8 cellular contexts compared by ENCODE assay signal in genomic region chr17:56779898-56780777, GRCh38. TPM values are rescaled to one million over a fixed set of nuclear protein-coding genes. Genes with fewer than 3 reads are reported as not detected.
DNase-seq lines count a peak whose midpoint lies in the region; ATAC-seq and TF ChIP-seq lines count a peak whose summit lies in the region.

No MANE protein-coding gene starts in this region.

- H3K9me3 Mint-ChIP-seq in stimulated activated naive CD8-positive, alpha-beta T cell treated with anti-CD3 and anti-CD28 coated beads, Interleukin-15, Interleukin-2, amounts not matched to agents 100 ng/mL and 50 ng/mL, for 24 hours: no peaks in the 10 kb centered on the region

- ATAC-seq in GM21723 (IDR thresholded peaks at IDR 0.05; ENCODE audit: unreplicated experiment): peak; percentile 96
- peak; percentile 98 for ATAC-seq in Panc1

- intact Hi-C loops in Panc1 (cut with micrococcal nuclease; ENCODE audit: unreplicated experiment): loop anchor here (5.0 to 10.0 kb wide), 3 partner anchors 63 to 188 kb away; partner anchors contain the start of gene NOG

- H3K4me2 ChIP-seq in DOHH2 (ENCODE audit: low read length): peak overlapping the region; percentile 64
- H3K4me2 ChIP-seq in neural cell (ENCODE audit: low read length): peak overlapping the region; percentile 88

- DNase-seq in Panc1 (ENCODE audit: low read depth, low spot score): no peak
- peak; percentile 83 for DNase-seq in activated T-helper 1 cell treated with Interleukin-2 at 50 U/mL for 16 hours (ENCODE audit: low read depth)
- peak; percentile 44 for DNase-seq in fibroblast of mammary gland (ENCODE audit: low read depth)

- TF ChIP-seq EP300 in Ishikawa (IDR thresholded peaks at IDR 0.05; ENCODE audit: borderline replicate concordance) (no peak; the same call in 1 of the 2 replicates), neural cell (conservative IDR thresholded peaks at IDR 0.05; ENCODE audit: poor library complexity, severe bottlenecking) (peak; percentile 34)

- TF ChIP-seq CTCF in DOHH2 (IDR thresholded peaks at IDR 0.05; ENCODE audit: low read depth, low read length, poor library complexity, severe bottlenecking): peak; percentile 93
- TF ChIP-seq CTCF in Panc1 (IDR thresholded peaks at IDR 0.05): peak; percentile 100
- peak; percentile 54 for TF ChIP-seq CTCF in fibroblast of mammary gland (conservative IDR thresholded peaks at IDR 0.05; ENCODE audit: control insufficient read depth, insufficient read depth, low read depth, low read length)
- peak; percentile 97 for TF ChIP-seq CTCF in neural cell (IDR thresholded peaks at IDR 0.05; ENCODE audit: poor library complexity, severe bottlenecking)

- peaks cover 39% of the 10 kb centered on the region for H3K27me3 ChIP-seq in DOHH2 (ENCODE audit: control insufficient read depth, low read length)
- no peaks in the 10 kb centered on the region for H3K27me3 ChIP-seq in Panc1 (ENCODE audit: control insufficient read depth, insufficient read depth, low read length)
- peaks cover 3% of the 10 kb centered on the region for H3K27me3 ChIP-seq in neural cell (ENCODE audit: insufficient read depth, low read depth, low read length)

- in situ Hi-C loops in Panc1 (cut with HindIII; ENCODE audit: low pct_unique_long_range_greater_than_20kb, low sequenced_read_pairs): no loop called here

- H4K20me1 ChIP-seq in DOHH2 (ENCODE audit: control insufficient read depth, insufficient read depth, low read depth, low read length) (no peaks in the 10 kb centered on the region), neural cell (ENCODE audit: insufficient read depth) (no peaks in the 10 kb centered on the region)

- H3K9me3 ChIP-seq in DOHH2 (ENCODE audit: control insufficient read depth, insufficient read depth, low read length): no peaks in the 10 kb centered on the region
- H3K9me3 ChIP-seq in Panc1 (ENCODE audit: control insufficient read depth, insufficient read depth, low read depth, low read length): no peaks in the 10 kb centered on the region
- H3K9me3 ChIP-seq in neural cell (ENCODE audit: low read length): no peaks in the 10 kb centered on the region

- H3K36me3 ChIP-seq in DOHH2 (ENCODE audit: control insufficient read depth, low read length) (no peaks in the 10 kb centered on the region), Panc1 (ENCODE audit: control insufficient read depth, insufficient read depth, low read length) (no peaks in the 10 kb centered on the region), neural cell (ENCODE audit: insufficient read depth, low read length) (no peaks in the 10 kb centered on the region)

- H3K9me2 ChIP-seq in DOHH2 (replicated peaks; ENCODE audit: control insufficient read depth, low read length) (no peaks in the 10 kb centered on the region), neural cell (ENCODE audit: insufficient read depth, low read length) (no peaks in the 10 kb centered on the region)

- no TSS peak for BruUV-seq in Panc1 (replicated peaks; lab: Mats Ljungman, UMichigan)

- H3K79me2 ChIP-seq in DOHH2 (ENCODE audit: control insufficient read depth, low read length) (no peaks in the 10 kb centered on the region), neural cell (replicated peaks; ENCODE audit: insufficient read depth, low read length) (no peaks in the 10 kb centered on the region)

- H3F3A ChIP-seq in DOHH2 (ENCODE audit: control insufficient read depth, insufficient read depth) (no peaks in the 10 kb centered on the region), neural cell (ENCODE audit: insufficient read depth, low read length, poor library complexity, severe bottlenecking) (no peaks in the 10 kb centered on the region)

- H3K27ac ChIP-seq in DOHH2 (ENCODE audit: low read depth, low read length) (no peak overlapping the region), Panc1 (ENCODE audit: low read length) (no peak overlapping the region), neural cell (ENCODE audit: low read length) (no peak overlapping the region)

- peak overlapping the region; percentile 83 for H3K27ac Mint-ChIP-seq in stimulated activated naive CD8-positive, alpha-beta T cell treated with anti-CD3 and anti-CD28 coated beads, Interleukin-15, Interleukin-2, amounts not matched to agents 100 ng/mL and 50 ng/mL, for 24 hours

- POLR2A ChIA-PET in Panc1 (lab: Charles Lee): no interaction called here

- H3K27me3 Mint-ChIP-seq in stimulated activated naive CD8-positive, alpha-beta T cell treated with anti-CD3 and anti-CD28 coated beads, Interleukin-15, Interleukin-2, amounts not matched to agents 100 ng/mL and 50 ng/mL, for 24 hours: peaks cover 7% of the 10 kb centered on the region

- peaks cover 33% of the 10 kb centered on the region for H3K4me1 Mint-ChIP-seq in stimulated activated naive CD8-positive, alpha-beta T cell treated with anti-CD3 and anti-CD28 coated beads, Interleukin-15, Interleukin-2, amounts not matched to agents 100 ng/mL and 50 ng/mL, for 24 hours (ENCODE audit: low read depth)

- no peaks in the 10 kb centered on the region for H3K36me3 Mint-ChIP-seq in stimulated activated naive CD8-positive, alpha-beta T cell treated with anti-CD3 and anti-CD28 coated beads, Interleukin-15, Interleukin-2, amounts not matched to agents 100 ng/mL and 50 ng/mL, for 24 hours (ENCODE audit: low read depth)

- peak overlapping the region; percentile 82 for H3K4me3 Mint-ChIP-seq in stimulated activated naive CD8-positive, alpha-beta T cell treated with anti-CD3 and anti-CD28 coated beads, Interleukin-15, Interleukin-2, amounts not matched to agents 100 ng/mL and 50 ng/mL, for 24 hours

- H3K9ac ChIP-seq in neural cell (ENCODE audit: low read length): peak overlapping the region; percentile 41

- peaks cover 28% of the 10 kb centered on the region for H3K4me1 ChIP-seq in DOHH2 (ENCODE audit: control insufficient read depth, low read length)
- H3K4me1 ChIP-seq in Panc1 (ENCODE audit: control insufficient read depth, insufficient read depth, low read length): peaks cover 11% of the 10 kb centered on the region

- H3K4me3 ChIP-seq in DOHH2 (ENCODE audit: low read length) (peak overlapping the region; percentile 36), Panc1 (ENCODE audit: low read depth in 2 of 2, low read length in 2 of 2) (peak overlapping the region; percentile 24 to 40), fibroblast of mammary gland (ENCODE audit: control insufficient read depth, low read depth, low read length) (peak overlapping the region; percentile 33), neural cell (ENCODE audit: low read length) (peak overlapping the region; percentile 67)

- H2AFZ ChIP-seq in neural cell (ENCODE audit: low read depth, low read length): no peak overlapping the region

- TF ChIP-seq RAD21 in Ishikawa (IDR thresholded peaks at IDR 0.05; ENCODE audit: low read depth) (peak; percentile 78), neural cell (conservative IDR thresholded peaks at IDR 0.05) (peak; percentile 86)

- CTCF ChIA-PET in Panc1 (lab: Charles Lee): interaction anchor here (0.6 to 2.3 kb wide), 8 partner anchors 8 to 660 kb away, joined by 3 to 10 read pairs (median 3); partner anchors contain the start of gene DGKE

TF ChIP-seq in Ishikawa, 13 proteins besides CTCF, POLR2A, EP300 and RAD21 (continues in another document):
- TF ChIP-seq MAX (IDR thresholded peaks at IDR 0.05) (peak; percentile 47; the same call in 1 of the 2 replicates), TCF12 (IDR thresholded peaks at IDR 0.05; ENCODE audit: low read depth) (0 out of 2 replicates have a peak, but pooled peaks have one; percentile 18)

TF ChIP-seq in neural cell, 6 proteins besides CTCF, POLR2A, EP300 and RAD21:
- no peak for TF ChIP-seq TAF1 (IDR thresholded peaks at IDR 0.05; ENCODE audit: low read depth)
- TF ChIP-seq SMC3 (conservative IDR thresholded peaks at IDR 0.05; ENCODE audit: poor library complexity): peak; percentile 76
- peak; percentile 26 for TF ChIP-seq REST (IDR thresholded peaks at IDR 0.05; ENCODE audit: borderline replicate concordance)
- TF ChIP-seq EZH2 (IDR thresholded peaks at IDR 0.05; ENCODE audit: borderline replicate concordance, insufficient read depth, low read length, poor library complexity, severe bottlenecking): no peak
- TF ChIP-seq MXI1 (conservative IDR thresholded peaks at IDR 0.05; ENCODE audit: poor library complexity, severe bottlenecking): peak; percentile 35
- no peak for TF ChIP-seq POLR2AphosphoS5 (IDR thresholded peaks at IDR 0.05)

RNA-seq across cellular contexts. Expression of gene C17orf67, which starts 53.6 kb away (rescaled TPM):
- total RNA-seq in Panc1 (2021; ENCODE audit: unreplicated experiment): 3.4 TPM
- 2.2 TPM for polyA plus RNA-seq in Panc1 (2012; ENCODE audit: insufficient read length)
- 0.15 and 1.5 TPM in 2 replicates for polyA plus RNA-seq in neural cell
- 0.24 and 0.81 TPM in 2 replicates for polyA minus RNA-seq in neural cell

RNA-seq across cellular contexts. Expression of gene DGKE, which starts 53.8 kb away (rescaled TPM):
- total RNA-seq in Panc1 (2021; ENCODE audit: unreplicated experiment): 19.1 TPM
- 8.1 TPM for polyA plus RNA-seq in Panc1 (2012; ENCODE audit: insufficient read length)
- polyA plus RNA-seq in neural cell: 13.0 and 16.6 TPM in 2 replicates
- polyA minus RNA-seq in neural cell: 49.1 and 49.9 TPM in 2 replicates
